25 cellular contexts compared by ENCODE assay signal in the genomic region with DNA sequence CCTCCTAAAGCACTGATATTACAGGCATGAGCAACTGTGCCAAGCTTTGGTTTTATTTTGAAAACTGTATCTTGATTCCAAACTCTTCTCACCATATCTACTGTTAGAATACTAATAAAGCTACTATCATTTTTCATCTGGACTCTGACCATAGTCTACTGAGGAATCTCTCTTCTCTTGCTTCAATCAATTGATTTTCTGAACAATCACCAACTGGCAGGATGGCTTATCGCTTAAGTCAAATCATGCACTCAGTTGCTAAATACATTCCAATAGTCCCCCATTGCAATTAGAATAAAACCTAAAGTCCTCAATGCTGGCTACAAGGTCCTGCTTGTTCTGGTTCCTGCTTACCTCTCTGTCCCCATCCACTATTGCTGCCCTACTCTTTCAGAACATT. TPM values are rescaled to one million over a fixed set of nuclear protein-coding genes. Genes with fewer than 3 reads are reported as not detected.
DNase-seq lines count a peak whose midpoint lies in the region; ATAC-seq and TF ChIP-seq lines count a peak whose summit lies in the region.
"Had no signal": no experiment of that assay in that cellular context is flagged by ENCODE, and none has a peak within 500 bp of the region (broad histone marks: within the 10 kb centered on the region; RNA-seq: fewer than 3 reads in every experiment).

No MANE protein-coding gene starts in this region.

- CTCF ChIA-PET in activated naive CD4-positive, alpha-beta T cell treated with anti-CD3 and anti-CD28 coated beads for 36 hours (lab: Charles Lee), result interaction anchor here (0.9 to 1.1 kb wide), 5 partner anchors 10 to 101 kb away, joined by 3 to 4 read pairs (median 4); no protein-coding TSS in a partner anchor

- H3K79me2 ChIP-seq in hepatocyte, result no peaks in the 10 kb centered on the region

- no peak for TF ChIP-seq CTCF in hepatocyte (IDR thresholded peaks at IDR 0.05; ENCODE audit: poor library complexity)

- peak overlapping the region; percentile 62 for H3K27ac Mint-ChIP-seq in activated naive CD4-positive, alpha-beta T cell treated with anti-CD3 and anti-CD28 coated beads for 36 hours
- H3K27ac Mint-ChIP-seq in IgD-negative memory B cell, result peak overlapping the region; percentile 74 to 93 (median 93)
- H3K27ac Mint-ChIP-seq in stimulated activated memory B cell treated with anti-CD40 and anti-IgM and Interleukin-4, amounts not matched to agents 10 μg/mL and 1 μg/mL and 100 μg/mL, for 72 hours, result peak overlapping the region; percentile 84
- H3K27ac Mint-ChIP-seq: neural progenitor cell, progenitor cell of endocrine pancreas had no signal

- no peaks in the 10 kb centered on the region for H3K9me3 Mint-ChIP-seq in activated naive CD4-positive, alpha-beta T cell treated with anti-CD3 and anti-CD28 coated beads for 36 hours
- H3K9me3 Mint-ChIP-seq in IgD-negative memory B cell, result no peaks in the 10 kb centered on the region
- H3K9me3 Mint-ChIP-seq in stimulated activated memory B cell treated with anti-CD40 and anti-IgM and Interleukin-4, amounts not matched to agents 10 μg/mL and 1 μg/mL and 100 μg/mL, for 72 hours, result no peaks in the 10 kb centered on the region
- H3K9me3 Mint-ChIP-seq: neural progenitor cell had no signal

- no peak for DNase-seq in activated naive CD4-positive, alpha-beta T cell treated with anti-CD3 and anti-CD28 coated beads for 36 hours
- no peak for DNase-seq in activated naive CD4-positive, alpha-beta T cell (lab: John Stamatoyannopoulos, UW)
- no peak for DNase-seq in effector memory CD4-positive, alpha-beta T cell
- DNase-seq in DMS 273 (lab: John Stamatoyannopoulos, UW; ENCODE audit: unreplicated experiment) (no peak), hepatocyte (ENCODE audit: low spot score) (no peak)
- DNase-seq: activated CD4-positive, CD25-positive, alpha-beta regulatory T cell; activated effector memory CD4-positive, alpha-beta T cell treated with Interleukin-2 at 50 U/mL for 16 hours; amniotic stem cell; dermis blood vessel endothelial cell; HCEC 1CT; head of caudate nucleus; KBM-7; left lung; NCI-H2171 treated with DMSO at 0.1 percent for 48 hours; NCI-H526; T-helper 9 cell; testis had no signal

- H3K36me3 Mint-ChIP-seq in activated naive CD4-positive, alpha-beta T cell treated with anti-CD3 and anti-CD28 coated beads for 36 hours (ENCODE audit: low read depth), result peaks cover 4% of the 10 kb centered on the region
- no peaks in the 10 kb centered on the region for H3K36me3 Mint-ChIP-seq in IgD-negative memory B cell
- peaks cover 16% of the 10 kb centered on the region for H3K36me3 Mint-ChIP-seq in stimulated activated memory B cell treated with anti-CD40 and anti-IgM and Interleukin-4, amounts not matched to agents 10 μg/mL and 1 μg/mL and 100 μg/mL, for 72 hours
- H3K36me3 Mint-ChIP-seq: neural progenitor cell had no signal

- no peak for ATAC-seq in stimulated activated memory B cell treated with anti-CD40 and anti-IgM and Interleukin-4, amounts not matched to agents 10 μg/mL and 1 μg/mL and 100 μg/mL, for 72 hours
- ATAC-seq in GM21786 (IDR thresholded peaks at IDR 0.05; ENCODE audit: unreplicated experiment), result no peak
- ATAC-seq: GM12878, left lung had no signal

- H3K4me3 Mint-ChIP-seq in activated naive CD4-positive, alpha-beta T cell treated with anti-CD3 and anti-CD28 coated beads for 36 hours, result no peak overlapping the region
- peak overlapping the region in 2 of 4 donors; percentile 29 to 72 for H3K4me3 Mint-ChIP-seq in IgD-negative memory B cell
- H3K4me3 Mint-ChIP-seq in stimulated activated memory B cell treated with anti-CD40 and anti-IgM and Interleukin-4, amounts not matched to agents 10 μg/mL and 1 μg/mL and 100 μg/mL, for 72 hours, result no peak overlapping the region
- H3K4me3 Mint-ChIP-seq: neural progenitor cell had no signal

- H3K27me3 ChIP-seq in effector memory CD4-positive, alpha-beta T cell (replicated peaks; ENCODE audit: control insufficient read depth, insufficient read depth, low read length, poor library complexity, severe bottlenecking), result no peaks in the 10 kb centered on the region
- H3K27me3 ChIP-seq in hepatocyte, result peaks cover 12% of the 10 kb centered on the region
- H3K27me3 ChIP-seq: testis, vagina had no signal

- no peaks in the 10 kb centered on the region for H4K20me1 ChIP-seq in hepatocyte (ENCODE audit: insufficient read depth, poor library complexity, severe bottlenecking)

- H3K36me3 ChIP-seq in effector memory CD4-positive, alpha-beta T cell (ENCODE audit: control insufficient read depth, insufficient read depth, low read length), result no peaks in the 10 kb centered on the region
- H3K36me3 ChIP-seq in hepatocyte (replicated peaks; ENCODE audit: insufficient read depth, low read depth), result no peaks in the 10 kb centered on the region
- H3K36me3 ChIP-seq: left lung, neural progenitor cell, vagina had no signal

- WGBS in hepatocyte (ENCODE audit: low lambda C conversion rate, missing lambda C conversion rate), result 93% methylated on average over 1 of the region's 1 CpG

- intact Hi-C loops in activated naive CD4-positive, alpha-beta T cell treated with anti-CD3 and anti-CD28 coated beads for 36 hours (cut with micrococcal nuclease), result loop anchor here (5.0 to 10.0 kb wide), 2 partner anchors 1069 to 1419 kb away; a partner anchor contains a TSS

- H3K9me3 ChIP-seq in effector memory CD4-positive, alpha-beta T cell (ENCODE audit: control insufficient read depth, low read length), result no peaks in the 10 kb centered on the region
- no peaks in the 10 kb centered on the region for H3K9me3 ChIP-seq in hepatocyte (ENCODE audit: low read depth)
- H3K9me3 ChIP-seq: left lung, testis, vagina had no signal

- H3K4me1 ChIP-seq in effector memory CD4-positive, alpha-beta T cell (ENCODE audit: control insufficient read depth, insufficient read depth, low read length, poor library complexity, severe bottlenecking), result peaks cover 30% of the 10 kb centered on the region
- H3K4me1 ChIP-seq in hepatocyte (ENCODE audit: insufficient read depth), result no peaks in the 10 kb centered on the region
- H3K4me1 ChIP-seq: neural progenitor cell, testis, vagina had no signal

- no peak overlapping the region for H3K4me2 ChIP-seq in hepatocyte
- H3K4me2 ChIP-seq: neural progenitor cell had no signal

- H3K27me3 Mint-ChIP-seq in activated naive CD4-positive, alpha-beta T cell treated with anti-CD3 and anti-CD28 coated beads for 36 hours (ENCODE audit: low read depth), result no peaks in the 10 kb centered on the region
- H3K27me3 Mint-ChIP-seq in IgD-negative memory B cell, result no peaks in the 10 kb centered on the region
- no peaks in the 10 kb centered on the region for H3K27me3 Mint-ChIP-seq in stimulated activated memory B cell treated with anti-CD40 and anti-IgM and Interleukin-4, amounts not matched to agents 10 μg/mL and 1 μg/mL and 100 μg/mL, for 72 hours

- no peaks in the 10 kb centered on the region for H3K9me2 ChIP-seq in hepatocyte (replicated peaks; ENCODE audit: insufficient read depth)

- no peak overlapping the region for H3K4me3 ChIP-seq in effector memory CD4-positive, alpha-beta T cell (ENCODE audit: insufficient read depth, low read depth, low read length, poor library complexity, severe bottlenecking)
- H3K4me3 ChIP-seq in hepatocyte, result no peak overlapping the region
- H3K4me3 ChIP-seq: GM12878, left lung, neural progenitor cell, testis, vagina had no signal

- peak overlapping the region; percentile 34 for H3K27ac ChIP-seq in effector memory CD4-positive, alpha-beta T cell (ENCODE audit: insufficient read depth, low read length, poor library complexity, severe bottlenecking)
- no peak overlapping the region for H3K27ac ChIP-seq in hepatocyte
- H3K27ac ChIP-seq: neural progenitor cell, testis, vagina had no signal

- H2AFZ ChIP-seq in hepatocyte, result no peak overlapping the region
- H2AFZ ChIP-seq: neural progenitor cell had no signal

- peaks cover 34% of the 10 kb centered on the region for H3K4me1 Mint-ChIP-seq in activated naive CD4-positive, alpha-beta T cell treated with anti-CD3 and anti-CD28 coated beads for 36 hours (ENCODE audit: low read depth)
- H3K4me1 Mint-ChIP-seq in IgD-negative memory B cell, result peaks cover 17 to 31% (median 25%) of the 10 kb centered on the region in 3 donors
- H3K4me1 Mint-ChIP-seq in stimulated activated memory B cell treated with anti-CD40 and anti-IgM and Interleukin-4, amounts not matched to agents 10 μg/mL and 1 μg/mL and 100 μg/mL, for 72 hours, result peaks cover 33% of the 10 kb centered on the region
- H3K4me1 Mint-ChIP-seq: neural progenitor cell had no signal

RNA-seq across cellular contexts. Expression of a gene that starts 2.3 kb away (rescaled TPM):
- 10 to 100 TPM; 29.4 to 30.9 TPM for total RNA-seq in activated naive CD4-positive, alpha-beta T cell treated with anti-CD3 and anti-CD28 coated beads for 36 hours
- polyA plus RNA-seq in IgD-negative memory B cell, result 66.4 TPM
- 1.1 and 1.6 TPM in 2 replicates for total RNA-seq in hepatocyte
- polyA plus RNA-seq in hepatocyte, result 1.8 and 2.0 TPM in 2 replicates
- total RNA-seq: SK-MEL-5 had no signal

Comparison
In these comparisons a context has a peak if more than half of its experiments do, and no peak if none do; other contexts are left out.
1. RNA of a gene that starts 2.3 kb away (total RNA-seq): 29.4 to 30.9 TPM in activated naive CD4-positive, alpha-beta T cell treated with anti-CD3 and anti-CD28 coated beads for 36 hours; 1.1 to 1.6 TPM in hepatocyte; every median in the first group is over 10 times any median in the second.
2. Peak in every context shown above with its lines, with median percentiles within 50 percentile points of each other: H3K27ac Mint-ChIP-seq.